26 cellular contexts compared by ENCODE assay signal in genomic region chr20:48486065-48486464, GRCh38.
"Had no signal": no experiment of that assay in that cellular context is flagged by ENCODE, and none has a peak within 500 bp of the region (broad histone marks: within the 10 kb centered on the region; RNA-seq: fewer than 3 reads in every experiment).

No MANE protein-coding gene starts in this region.

- FAIRE-seq: bronchial epithelial cell, islet of Langerhans, small intestine, TTC549 had no signal

- H3K4me3 ChIP-seq: esophagus muscularis mucosa, heart left ventricle, left lung, lower lobe of right lung, ovary, prostate gland, sigmoid colon, stomach, thyroid gland, upper lobe of right lung had no signal

- H3K9me3 ChIP-seq: esophagus muscularis mucosa, heart left ventricle, left lung, lower lobe of right lung, ovary, prostate gland, sigmoid colon, stomach, thyroid gland, upper lobe of right lung had no signal

- H3K36me3 ChIP-seq: esophagus muscularis mucosa, heart left ventricle, left lung, lower lobe of right lung, ovary, prostate gland, sigmoid colon, stomach, thyroid gland, upper lobe of right lung had no signal

- H3K27ac ChIP-seq: esophagus muscularis mucosa, foreskin keratinocyte, heart left ventricle, left lung, lower lobe of right lung, ovary, prostate gland, sigmoid colon, stomach, thyroid gland, upper lobe of right lung had no signal

- ATAC-seq: foreskin keratinocyte; heart left ventricle; left lung; lower lobe of right lung; natural killer cell treated with Interleukin-12 subunit alpha and Interleukin-12 subunit beta and Interleukin-15 and Interleukin-18, amount 100 ng/mL, for 72 hours; stimulated activated memory B cell treated with anti-CD40 and anti-IgM and Interleukin-4, amounts not matched to agents 10 μg/mL and 1 μg/mL and 100 μg/mL, for 72 hours; upper lobe of right lung had no signal

- DNase-seq: activated CD4-positive, alpha-beta T cell treated with anti-CD3 and anti-CD28 coated beads for 48 hours; activated CD4-positive, alpha-beta T cell treated with anti-CD3 and anti-CD28 coated beads, Interleukin-2, amount 50 U/mL, for 48 hours; activated CD8-positive, alpha-beta memory T cell treated with anti-CD3 and anti-CD28 coated beads for 24 hours; anterior cingulate cortex; dermis blood vessel endothelial cell; effector CD4-positive, alpha-beta T cell; foreskin keratinocyte; heart left ventricle; left lung; lower lobe of right lung; mesenchymal stem cell; ovary; small intestine; stimulated activated CD4-positive, alpha-beta T cell treated with anti-CD3 and anti-CD28 coated beads, Interleukin-4, amount 100 ng/mL, for 4 hours; stimulated activated CD8-positive, alpha-beta memory T cell treated with anti-CD3 and anti-CD28 coated beads, Interleukin-4, amount 100 ng/mL, for 48 hours; thyroid gland; upper lobe of right lung had no signal

- H3K4me1 ChIP-seq: esophagus muscularis mucosa, foreskin keratinocyte, heart left ventricle, left lung, lower lobe of right lung, prostate gland, sigmoid colon, stomach, thyroid gland, upper lobe of right lung had no signal

- H3K27me3 ChIP-seq: ovary, sigmoid colon, thyroid gland, upper lobe of right lung had no signal
